ENCODE assay signal across 8 cellular contexts in genomic region chr20:60262967-60263603, GRCh38.
DNase-seq lines count a peak whose midpoint lies in the region; ATAC-seq and TF ChIP-seq lines count a peak whose summit lies in the region.

No MANE protein-coding gene starts in this region.

- H3K4me3 Mint-ChIP-seq in activated naive CD8-positive, alpha-beta T cell treated with anti-CD3 and anti-CD28 coated beads, Interleukin-2, amount 10 ng/mL, durations not matched to agents 7 days and 5 days, result no peak overlapping the region

- DNase-seq in AG09319 (ENCODE audit: extremely low read depth, low read depth), result no peak
- DNase-seq in H7, result peak; percentile 85
- DNase-seq in activated naive CD8-positive, alpha-beta T cell treated with anti-CD3 and anti-CD28 coated beads, Interleukin-2, amount 10 ng/mL, durations not matched to agents 7 days and 5 days, result peak; percentile 61
- peak; percentile 7 for DNase-seq in medulla oblongata (ENCODE audit: extremely low spot score)
- peak; percentile 53 for DNase-seq in stimulated activated naive CD8-positive, alpha-beta T cell treated with anti-CD3 and anti-CD28 coated beads, Interleukin-15, Interleukin-2, amounts not matched to agents 100 U/mL and 50 U/mL, for 24 hours

- no peak overlapping the region for H3K27ac Mint-ChIP-seq in activated naive CD8-positive, alpha-beta T cell treated with anti-CD3 and anti-CD28 coated beads, Interleukin-2, amount 10 ng/mL, durations not matched to agents 7 days and 5 days

- no peak overlapping the region for H3K4me3 ChIP-seq in H7 (ENCODE audit: insufficient read depth, low read depth, low read length)

- H3K4me1 Mint-ChIP-seq in activated naive CD8-positive, alpha-beta T cell treated with anti-CD3 and anti-CD28 coated beads, Interleukin-2, amount 10 ng/mL, durations not matched to agents 7 days and 5 days, result peaks cover 10% of the 10 kb centered on the region

- POLR2A ChIA-PET in activated naive CD8-positive, alpha-beta T cell treated with anti-CD3 and anti-CD28 coated beads, Interleukin-2, amount 10 ng/mL, durations not matched to agents 7 days and 5 days (lab: Charles Lee), result no interaction called here

- no peaks in the 10 kb centered on the region for H3K36me3 ChIP-seq in H7 (replicated peaks; ENCODE audit: control insufficient read depth, insufficient read depth, low read length)

- no peaks in the 10 kb centered on the region for H3K36me3 Mint-ChIP-seq in activated naive CD8-positive, alpha-beta T cell treated with anti-CD3 and anti-CD28 coated beads, Interleukin-2, amount 10 ng/mL, durations not matched to agents 7 days and 5 days

- ATAC-seq in SK-N-SH treated with all-trans-retinoic acid at 6 μM for 48 hours, result no peak
- ATAC-seq in activated naive CD8-positive, alpha-beta T cell treated with anti-CD3 and anti-CD28 coated beads, Interleukin-2, amount 10 ng/mL, durations not matched to agents 7 days and 5 days (ENCODE audit: low read depth), result no peak
- no peak for ATAC-seq in stimulated activated naive CD8-positive, alpha-beta T cell treated with anti-CD3 and anti-CD28 coated beads, Interleukin-15, Interleukin-2, amounts not matched to agents 100 U/mL and 50 U/mL, for 24 hours
- no peak for ATAC-seq in HG02970 (IDR thresholded peaks at IDR 0.05; ENCODE audit: low FRiP score, unreplicated experiment)
- no peak for ATAC-seq in GM21367 (IDR thresholded peaks at IDR 0.05; ENCODE audit: unreplicated experiment)

- TF ChIP-seq CTCF in AG09319 (IDR thresholded peaks at IDR 0.05; ENCODE audit: low read depth, low read length), result peak; percentile 49

- no peaks in the 10 kb centered on the region; the same call in 1 of the 2 replicates for H3K27me3 ChIP-seq in H7 (ENCODE audit: control insufficient read depth, insufficient read depth, low read length)

- no peaks in the 10 kb centered on the region for H3K27me3 Mint-ChIP-seq in activated naive CD8-positive, alpha-beta T cell treated with anti-CD3 and anti-CD28 coated beads, Interleukin-2, amount 10 ng/mL, durations not matched to agents 7 days and 5 days

- no peaks in the 10 kb centered on the region for H3K9me3 Mint-ChIP-seq in activated naive CD8-positive, alpha-beta T cell treated with anti-CD3 and anti-CD28 coated beads, Interleukin-2, amount 10 ng/mL, durations not matched to agents 7 days and 5 days

TF ChIP-seq in SK-N-SH treated with all-trans-retinoic acid at 6 μM for 48 hours, 23 proteins besides CTCF, POLR2A, EP300 and RAD21:
- TF ChIP-seq BACH2 (CRISPR knock-in tag; IDR thresholded peaks at IDR 0.05; ENCODE audit: borderline replicate concordance) (no peak), ZNF70 (CRISPR knock-in tag; IDR thresholded peaks at IDR 0.05) (peak; percentile 92)
TF ChIP-seq in SK-N-SH treated with all-trans-retinoic acid at 6 μM for 48 hours: peak in this region for 1.
